9 cellular contexts compared by ENCODE assay signal in genomic region chr4:82721819-82722423, GRCh38.
A peak's percentile ranks its signal among the peaks of the same experiment; 100 is the strongest.
DNase-seq lines count a peak whose midpoint lies in the region; ATAC-seq and TF ChIP-seq lines count a peak whose summit lies in the region.
"Had no signal": no experiment of that assay in that cellular context is flagged by ENCODE, and none has a peak within 500 bp of the region (broad histone marks: within the 10 kb centered on the region; RNA-seq: fewer than 3 reads in every experiment).

No MANE protein-coding gene starts in this region.

- POLR2A ChIA-PET in WTC11 (lab: Charles Lee): no interaction called here

- H3K27me3 Mint-ChIP-seq in WTC11 (ENCODE audit: low read depth): no peaks in the 10 kb centered on the region; the same call in 1 of the 2 replicates

- no peaks in the 10 kb centered on the region for H3K9me3 ChIP-seq in BLaER1
- H3K9me3 ChIP-seq in MG63: no peaks in the 10 kb centered on the region

- no peak overlapping the region for H3K4me3 Mint-ChIP-seq in WTC11

- TF ChIP-seq CTCF in WTC11 (IDR thresholded peaks at IDR 0.05): no peak

- peak; percentile 69 for ATAC-seq in GM18502 (IDR thresholded peaks at IDR 0.05; ENCODE audit: poor library complexity, unreplicated experiment)
- peak; percentile 53 for ATAC-seq in WTC11
- peak; percentile 55 for ATAC-seq in Right ventricle myocardium superior (ENCODE audit: poor library complexity)
- no peak for ATAC-seq in GM21526 (IDR thresholded peaks at IDR 0.05; ENCODE audit: low FRiP score, unreplicated experiment)

- H3K27me3 ChIP-seq in BLaER1: no peaks in the 10 kb centered on the region
- no peaks in the 10 kb centered on the region for H3K27me3 ChIP-seq in MG63

- peak overlapping the region; percentile 63 for H3K4me2 ChIP-seq in BLaER1

- no peak overlapping the region for H3K27ac Mint-ChIP-seq in WTC11

- H3K36me3 ChIP-seq in BLaER1 (no peaks in the 10 kb centered on the region), MG63 (no peaks in the 10 kb centered on the region)

- intact Hi-C loops in Right ventricle myocardium superior (cut with DNase I): no loop called here

- CTCF ChIA-PET in WTC11 (lab: Charles Lee): interaction anchor here (1.1 to 1.9 kb wide), 6 partner anchors 8 to 61 kb away, joined by 3 to 10 read pairs (median 4); no protein-coding TSS in a partner anchor

- no peaks in the 10 kb centered on the region for H3K36me3 Mint-ChIP-seq in WTC11

- H3K4me3 ChIP-seq in BLaER1 (no peak overlapping the region), MG63 (no peak overlapping the region)

- DNase-seq in Kasumi-1 (lab: John Stamatoyannopoulos, UW) (peak; percentile 22 to 37), WTC11 (ENCODE audit: low spot score) (no peak), Right ventricle myocardium superior (no peak), substantia nigra (lab: John Stamatoyannopoulos, UW) (peak in 25 of 49 donors; percentile 1 to 67 (median 25)), MG63 (no peak)

- peaks cover 50% of the 10 kb centered on the region for H3K4me1 ChIP-seq in BLaER1

- H3K27ac ChIP-seq in BLaER1 (no peak overlapping the region), substantia nigra (ENCODE audit: low read depth, low read length, poor library complexity, severe bottlenecking) (peak overlapping the region; percentile 63)
- H3K27ac ChIP-seq: epithelial cell of prostate had no signal

- no peaks in the 10 kb centered on the region for H3K9me3 Mint-ChIP-seq in WTC11

- no peaks in the 10 kb centered on the region for H3K4me1 Mint-ChIP-seq in WTC11

- H3K9ac ChIP-seq in BLaER1: no peak overlapping the region

- peaks cover 7% of the 10 kb centered on the region; the same call in 1 of the 2 replicates for H4K20me1 ChIP-seq in BLaER1

TF ChIP-seq in WTC11, 78 proteins besides CTCF, POLR2A, EP300 and RAD21 (continues in another document):
- TF ChIP-seq ZNF232 (CRISPR knock-in tag; IDR thresholded peaks at IDR 0.05) (no peak), ZBTB43 (CRISPR knock-in tag; IDR thresholded peaks at IDR 0.05) (no peak), ETV6 (CRISPR knock-in tag; IDR thresholded peaks at IDR 0.05) (no peak), ZNF425 (CRISPR knock-in tag; conservative IDR thresholded peaks at IDR 0.05) (no peak), ZBTB21 (CRISPR knock-in tag; IDR thresholded peaks at IDR 0.05; ENCODE audit: borderline replicate concordance) (no peak), JUN (CRISPR knock-in tag; IDR thresholded peaks at IDR 0.05) (no peak), NR2C2 (CRISPR knock-in tag; IDR thresholded peaks at IDR 0.05) (no peak), GABPB1 (CRISPR knock-in tag; IDR thresholded peaks at IDR 0.05) (no peak), STAT6 (CRISPR knock-in tag; conservative IDR thresholded peaks at IDR 0.05; ENCODE audit: low read depth) (no peak), HMGXB4 (CRISPR knock-in tag; IDR thresholded peaks at IDR 0.05) (no peak), ZNF396 (CRISPR knock-in tag; IDR thresholded peaks at IDR 0.05; ENCODE audit: borderline replicate concordance) (no peak), ATF2 (CRISPR knock-in tag; IDR thresholded peaks at IDR 0.05; ENCODE audit: borderline replicate concordance, low read depth) (no peak), RELA (CRISPR knock-in tag; IDR thresholded peaks at IDR 0.05; ENCODE audit: borderline replicate concordance) (no peak), MYBL2 (CRISPR knock-in tag; IDR thresholded peaks at IDR 0.05) (no peak), PRRX2 (CRISPR knock-in tag; IDR thresholded peaks at IDR 0.05) (no peak), FOXP1 (CRISPR knock-in tag; IDR thresholded peaks at IDR 0.05; ENCODE audit: borderline replicate concordance) (no peak), ZNF219 (CRISPR knock-in tag; IDR thresholded peaks at IDR 0.05; ENCODE audit: borderline replicate concordance) (no peak), FOXP4 (CRISPR knock-in tag; IDR thresholded peaks at IDR 0.05) (no peak), IRF2 (CRISPR knock-in tag; IDR thresholded peaks at IDR 0.05; ENCODE audit: borderline replicate concordance, low read depth) (no peak)

Comparison
In these comparisons a context has a peak if more than half of its experiments do, and no peak if none do; other contexts are left out.
1. DNase-seq: peak in Kasumi-1 (2 of 2) and substantia nigra (25 of 49); none in WTC11 (single experiment), Right ventricle myocardium superior (single experiment) and MG63 (single experiment).